8 cellular contexts compared by ENCODE assay signal in genomic region chr12:12704593-12705230, GRCh38. TPM values are rescaled to one million over a fixed set of nuclear protein-coding genes. Genes with fewer than 3 reads are reported as not detected.
A peak's percentile ranks its signal among the peaks of the same experiment; 100 is the strongest.
DNase-seq lines count a peak whose midpoint lies in the region; ATAC-seq lines count a peak whose summit lies in the region.

No MANE protein-coding gene starts in this region.

- ATAC-seq in HG02759 (IDR thresholded peaks at IDR 0.05; ENCODE audit: unreplicated experiment) (peak; percentile 77), esophagus mucosa (peak; percentile 97), naive B cell (ENCODE audit: low read depth in 2 of 2) (peak; percentile 98)

- H3K4me1 ChIP-seq in ACC112 (ENCODE audit: control insufficient read depth, insufficient read depth, low read length, unreplicated experiment) = peaks cover 9% of the 10 kb centered on the region

- H2AFZ ChIP-seq in ACC112 (ENCODE audit: low read length, unreplicated experiment) = peak overlapping the region; percentile 15

- DNase-seq in GM03348 (ENCODE audit: low spot score) = peak; percentile 89
- DNase-seq in NCI-H1930 (lab: John Stamatoyannopoulos, UW) = peak; percentile 79 to 80
- peak; percentile 30 for DNase-seq in T1000 (lab: John Stamatoyannopoulos, UW)
- peak; percentile 56 for DNase-seq in naive B cell
- no peak for DNase-seq in KG1 (lab: John Stamatoyannopoulos, UW)

- H3K9me3 Mint-ChIP-seq in naive B cell = no peaks in the 10 kb centered on the region

- no peak overlapping the region for H3K4me3 ChIP-seq in ACC112 (ENCODE audit: low read depth, low read length)

- H3K27me3 Mint-ChIP-seq in naive B cell = no peaks in the 10 kb centered on the region

- no peak overlapping the region for H3K27ac ChIP-seq in ACC112 (ENCODE audit: low read depth, low read length)

- peak overlapping the region in 1 of 6 donors; percentile 28 for H3K27ac Mint-ChIP-seq in naive B cell

- H3K36me3 Mint-ChIP-seq in naive B cell = no peaks in the 10 kb centered on the region

- H3K36me3 ChIP-seq in ACC112 (ENCODE audit: insufficient read depth, low read length) = no peaks in the 10 kb centered on the region

- no peaks in the 10 kb centered on the region for H3K79me2 ChIP-seq in ACC112 (ENCODE audit: control insufficient read depth, insufficient read depth, low read length, unreplicated experiment)

- H3K27me3 ChIP-seq in ACC112 (ENCODE audit: insufficient read depth, low read length) = no peaks in the 10 kb centered on the region

- peaks cover 0 to 5% (median 5%) of the 10 kb centered on the region in 3 donors for H3K4me1 Mint-ChIP-seq in naive B cell

- H3K4me3 Mint-ChIP-seq in naive B cell = peak overlapping the region in 1 of 8 donors; percentile 2

RNA-seq across cellular contexts. Expression of gene GPR19, which starts 8.7 kb away (rescaled TPM):
- 0.36 TPM for total RNA-seq in esophagus mucosa
- polyA plus RNA-seq in naive B cell (ENCODE audit: low read depth in 6 of 6) = under 1 TPM in 3 of 6 donors, not detected in 3; 0.16 to 0.52 (median 0.30) TPM

RNA-seq across cellular contexts. Expression of gene CDKN1B, which starts 12.5 kb away (rescaled TPM):
- 20.4 TPM for total RNA-seq in esophagus mucosa
- 10 to 100 TPM in 4 of 6 donors, 1 to 10 TPM in 2; 4.7 to 26.8 (median 14.5) TPM for polyA plus RNA-seq in naive B cell (ENCODE audit: low read depth in 6 of 6)
